ENCODE assay signal across 19 cellular contexts in genomic region chr18:1999387-1999786, GRCh38.
DNase-seq lines count a peak whose midpoint lies in the region; FAIRE-seq and TF ChIP-seq lines count a peak whose summit lies in the region.
"Had no signal": no experiment of that assay in that cellular context is flagged by ENCODE, and none has a peak within 500 bp of the region (broad histone marks: within the 10 kb centered on the region; RNA-seq: fewer than 3 reads in every experiment).

No MANE protein-coding gene starts in this region.

- POLR2A ChIA-PET in Caco-2 (lab: Charles Lee): no interaction called here

- no TSS peak for BruUV-seq in Caco-2 (replicated peaks; lab: Mats Ljungman, UMichigan)

- TF ChIP-seq CTCF in Caco-2 (IDR thresholded peaks at IDR 0.05; ENCODE audit: insufficient read depth in 1 of 2, low read depth in 1 of 2, low read length in 1 of 2, severe bottlenecking in 1 of 2, unreplicated experiment in 1 of 2) (no peak), tibial nerve (IDR thresholded peaks at IDR 0.05) (no peak)

- H2BK12ac ChIP-seq in trophoblast cell (ENCODE audit: low read length): peak overlapping the region; percentile 5

- no peaks in the 10 kb centered on the region for H3K9me3 Mint-ChIP-seq in Caco-2 (ENCODE audit: unreplicated experiment)
- H3K9me3 Mint-ChIP-seq: CD8-positive, alpha-beta memory T cell had no signal

- peaks cover 2% of the 10 kb centered on the region for H3K79me2 ChIP-seq in trophoblast cell (ENCODE audit: control insufficient read depth, insufficient read depth, low read length, poor library complexity)

- no peak for FAIRE-seq in RCC 7860 (lab: Jason Lieb, UNC)
- FAIRE-seq: H54 had no signal

- TF ChIP-seq EP300 in tibial nerve (IDR thresholded peaks at IDR 0.05): no peak

- peak overlapping the region; percentile 88 for H3K27ac Mint-ChIP-seq in Caco-2 (ENCODE audit: unreplicated experiment)
- H3K27ac Mint-ChIP-seq: B cell; CD4-positive, CD25-positive, alpha-beta regulatory T cell; CD8-positive, alpha-beta memory T cell; HFFc6 had no signal

- CTCF ChIA-PET in Caco-2 (lab: Charles Lee): no interaction called here

- in situ Hi-C loops in HAP-1 (cut with MboI; ENCODE audit: low sequenced_read_pairs): no loop called here

- no peak overlapping the region for H3K4me2 ChIP-seq in trophoblast cell (ENCODE audit: low read length)
- H3K4me2 ChIP-seq: BLaER1 treated with 17β-estradiol and CSF1 and Interleukin-3, amounts not matched to agents 10 nM and 100 nM had no signal

- no peak overlapping the region for H2AK5ac ChIP-seq in trophoblast cell (ENCODE audit: low read length)

- no peaks in the 10 kb centered on the region for H3K36me3 ChIP-seq in Caco-2 (ENCODE audit: control insufficient read depth, insufficient read depth, low read length)
- peaks cover 5% of the 10 kb centered on the region; the same call in 1 of the 2 replicates for H3K36me3 ChIP-seq in HAP-1 (replicated peaks)
- H3K36me3 ChIP-seq in trophoblast cell (ENCODE audit: control insufficient read depth in 1 of 2, insufficient read depth in 2 of 2, low read length in 2 of 2): no peaks in the 10 kb centered on the region
- no peaks in the 10 kb centered on the region for H3K36me3 ChIP-seq in tibial nerve
- H3K36me3 ChIP-seq: BLaER1 treated with 17β-estradiol and CSF1 and Interleukin-3, amounts not matched to agents 10 nM and 100 nM had no signal

- peaks cover 53% of the 10 kb centered on the region for H3K4me1 Mint-ChIP-seq in Caco-2 (ENCODE audit: low read depth, unreplicated experiment)
- H3K4me1 Mint-ChIP-seq: B cell; CD4-positive, CD25-positive, alpha-beta regulatory T cell; CD8-positive, alpha-beta memory T cell had no signal

- no peak overlapping the region for H4K91ac ChIP-seq in trophoblast cell (ENCODE audit: low read depth, low read length)

- H3K9ac ChIP-seq in trophoblast cell (ENCODE audit: low read length): no peak overlapping the region
- H3K9ac ChIP-seq: BLaER1 treated with 17β-estradiol and CSF1 and Interleukin-3, amounts not matched to agents 10 nM and 100 nM had no signal

- H4K8ac ChIP-seq in trophoblast cell (ENCODE audit: low read depth, low read length): peak overlapping the region; percentile 60

- H3K4me3 ChIP-seq in Caco-2 (ENCODE audit: low read depth, low read length) (no peak overlapping the region), HAP-1 (peak overlapping the region; percentile 12; the same call in 1 of the 2 replicates), trophoblast cell (ENCODE audit: low read depth, low read length) (no peak overlapping the region), tibial nerve (no peak overlapping the region)
- H3K4me3 ChIP-seq: BLaER1 treated with 17β-estradiol and CSF1 and Interleukin-3, amounts not matched to agents 10 nM and 100 nM had no signal

- no peak overlapping the region for H3K4ac ChIP-seq in trophoblast cell (ENCODE audit: low read depth, low read length)

- H3K36me3 Mint-ChIP-seq in Caco-2 (ENCODE audit: insufficient read depth, unreplicated experiment): peaks cover 15% of the 10 kb centered on the region
- H3K36me3 Mint-ChIP-seq: CD4-positive, CD25-positive, alpha-beta regulatory T cell; CD8-positive, alpha-beta memory T cell had no signal

- no peak for TF ChIP-seq POLR2A in tibial nerve (IDR thresholded peaks at IDR 0.05)

- no peak overlapping the region for H4K12ac ChIP-seq in trophoblast cell (ENCODE audit: low read depth, low read length)

- H3K9me3 ChIP-seq in Caco-2 (0 out of 2 replicates have a peak, but pooled peaks cover 3% of the 10 kb centered on the region), HAP-1 (peaks cover 5% of the 10 kb centered on the region; the same call in 1 of the 2 replicates), trophoblast cell (ENCODE audit: insufficient read depth, low read depth, low read length) (no peaks in the 10 kb centered on the region), tibial nerve (no peaks in the 10 kb centered on the region)
- H3K9me3 ChIP-seq: BLaER1 treated with 17β-estradiol and CSF1 and Interleukin-3, amounts not matched to agents 10 nM and 100 nM had no signal

- no CpG with 5 or more reads among the region's 3 CpGs for WGBS in trophoblast cell (ENCODE audit: extremely low coverage, insufficient coverage, insufficient read length)
- WGBS in tibial nerve, 2 donors: 94 to 95% methylated on average over 3 of the region's 3 CpGs

- H3K4me1 ChIP-seq in Caco-2 (peaks cover 39% of the 10 kb centered on the region), HAP-1 (peaks cover 62% of the 10 kb centered on the region), trophoblast cell (ENCODE audit: control insufficient read depth in 1 of 2, insufficient read depth in 2 of 2, low read length in 2 of 2) (peaks cover 13 to 16% of the 10 kb centered on the region in 2 experiments), tibial nerve (peaks cover 0 to 7% (median 0%) of the 10 kb centered on the region in 4 donors)

- H3K27me3 ChIP-seq in Caco-2 (replicated peaks; ENCODE audit: control insufficient read depth, insufficient read depth, low read length) (no peaks in the 10 kb centered on the region), HAP-1 (ENCODE audit: low read depth) (no peaks in the 10 kb centered on the region), trophoblast cell (ENCODE audit: insufficient read depth, low read length) (no peaks in the 10 kb centered on the region), tibial nerve (no peaks in the 10 kb centered on the region)
- H3K27me3 ChIP-seq: BLaER1 treated with 17β-estradiol and CSF1 and Interleukin-3, amounts not matched to agents 10 nM and 100 nM had no signal

- no peak overlapping the region for H3K23ac ChIP-seq in trophoblast cell (ENCODE audit: low read length)

- peak overlapping the region; percentile 72 for H2BK120ac ChIP-seq in trophoblast cell (ENCODE audit: insufficient read depth, low read length, poor library complexity)

- H3K27me3 Mint-ChIP-seq in Caco-2 (ENCODE audit: insufficient read depth, unreplicated experiment): no peaks in the 10 kb centered on the region
- H3K27me3 Mint-ChIP-seq: CD4-positive, CD25-positive, alpha-beta regulatory T cell had no signal

- no peak overlapping the region for H2AFZ ChIP-seq in trophoblast cell (ENCODE audit: insufficient read depth, low read length, poor library complexity)

- H2BK5ac ChIP-seq in trophoblast cell (ENCODE audit: low read depth, low read length, poor library complexity): peak overlapping the region; percentile 63

- DNase-seq in Caco-2: no peak
- DNase-seq in HAP-1 (ENCODE audit: low spot score in 2 of 2): no peak
- DNase-seq in islet precursor cell: peak; percentile 60
- DNase-seq in trophoblast cell: peak; percentile 51 to 59
- DNase-seq in RCC 7860 (ENCODE audit: low spot score): no peak
- DNase-seq in C1 segment of cervical spinal cord (lab: John Stamatoyannopoulos, UW): no peak
- no peak for DNase-seq in NCI-H526 (lab: John Stamatoyannopoulos, UW)
- DNase-seq in tibial nerve (ENCODE audit: low spot score in 2 of 2): no peak
- DNase-seq: 8988T; CD4-positive, CD25-positive, alpha-beta regulatory T cell; CD8-positive, alpha-beta memory T cell; DMS153; DMS79; GF-D8; HFFc6; KG1 had no signal

- H3K14ac ChIP-seq in trophoblast cell (ENCODE audit: low read length): no peak overlapping the region

- intact Hi-C loops in Caco-2 (cut with micrococcal nuclease; ENCODE audit: unreplicated experiment): no loop called here

- no peak overlapping the region for H3K27ac ChIP-seq in trophoblast cell (ENCODE audit: low read depth, low read length)
- H3K27ac ChIP-seq in tibial nerve: no peak overlapping the region
- H3K27ac ChIP-seq: BLaER1 treated with 17β-estradiol and CSF1 and Interleukin-3, amounts not matched to agents 10 nM and 100 nM had no signal

- H3K18ac ChIP-seq in trophoblast cell (ENCODE audit: low read length): no peak overlapping the region

- peaks cover 15% of the 10 kb centered on the region for H3K79me1 ChIP-seq in trophoblast cell (ENCODE audit: low read length)

- H3K4me3 Mint-ChIP-seq in Caco-2 (ENCODE audit: unreplicated experiment): peak overlapping the region; percentile 47
- H3K4me3 Mint-ChIP-seq: B cell; CD4-positive, CD25-positive, alpha-beta regulatory T cell; CD8-positive, alpha-beta memory T cell; HFFc6 had no signal

Comparison
In these comparisons a context has a peak if more than half of its experiments do, and no peak if none do; other contexts are left out.
1. DNase-seq: peak in islet precursor cell (single experiment) and trophoblast cell (2 of 2); none in Caco-2 (0 of 2), HAP-1 (0 of 2), RCC 7860 (single experiment), C1 segment of cervical spinal cord (0 of 14), NCI-H526 (0 of 2) and tibial nerve (0 of 2).